Comparison of ENCODE assay signal across 12 cellular contexts in the genomic region with DNA sequence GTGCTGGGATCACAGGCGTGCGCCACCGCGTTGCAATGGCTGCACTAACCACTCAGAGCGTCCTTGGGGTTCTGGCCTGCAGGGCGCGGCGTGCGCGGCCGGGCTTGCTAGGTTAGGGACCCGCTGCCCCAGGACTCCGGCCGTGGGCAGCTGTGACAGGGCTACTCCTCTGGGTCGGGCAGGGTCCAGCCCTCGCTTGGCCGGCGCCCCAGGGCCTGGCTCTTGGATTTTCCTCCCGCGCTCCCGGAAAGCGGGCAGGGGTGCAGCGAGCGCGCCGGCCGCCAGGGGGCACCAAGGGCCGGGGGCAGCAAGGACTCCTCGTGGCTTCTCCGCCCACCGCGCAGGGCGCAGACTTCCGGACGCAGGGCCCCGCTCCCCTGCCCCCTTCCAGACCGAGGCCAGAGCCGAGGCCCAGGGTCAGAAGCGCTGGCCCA. TPM values are rescaled to one million over a fixed set of nuclear protein-coding genes. Genes with fewer than 3 reads are reported as not detected.
DNase-seq lines count a peak whose midpoint lies in the region; ATAC-seq and TF ChIP-seq lines count a peak whose summit lies in the region.
"Had no signal": no experiment of that assay in that cellular context is flagged by ENCODE, and none has a peak within 500 bp of the region (broad histone marks: within the 10 kb centered on the region; RNA-seq: fewer than 3 reads in every experiment).

No MANE protein-coding gene starts in this region.

- H3K27ac ChIP-seq in foreskin keratinocyte, result no peak overlapping the region
- H3K27ac ChIP-seq: sigmoid colon, SK-N-MC had no signal

- ATAC-seq in foreskin keratinocyte (peak; percentile 49), HG02678 (IDR thresholded peaks at IDR 0.05; ENCODE audit: unreplicated experiment) (no peak)

- H3K4me1 ChIP-seq in foreskin keratinocyte, result no peaks in the 10 kb centered on the region
- H3K4me1 ChIP-seq: sigmoid colon had no signal

- peak; percentile 38 for DNase-seq in activated CD8-positive, alpha-beta memory T cell treated with anti-CD3 and anti-CD28 coated beads, Interleukin-2, amount 50 U/mL, for 4 hours
- DNase-seq in foreskin keratinocyte (no peak), NCI-H446 treated with DMSO at 0.1 percent for 48 hours (lab: John Stamatoyannopoulos, UW) (no peak), inferior parietal cortex (ENCODE audit: extremely low spot score) (no peak)
- peak; percentile 40 to 53 for DNase-seq in stimulated activated CD4-positive, alpha-beta T cell treated with anti-CD3 and anti-CD28 coated beads, Interleukin-2, amount 100 ng/mL, for 24 hours
- DNase-seq: effector CD4-positive, alpha-beta T cell; NCI-H524; sigmoid colon had no signal

- TF ChIP-seq CTCF in GM12874 (IDR thresholded peaks at IDR 0.05; ENCODE audit: insufficient read depth, low read depth, low read length) (0 out of 2 replicates have a peak, but pooled peaks have one; percentile 5), foreskin keratinocyte (conservative IDR thresholded peaks at IDR 0.05) (peak; percentile 60)

- no peaks in the 10 kb centered on the region for H3K27me3 ChIP-seq in foreskin keratinocyte

RNA-seq across cellular contexts. Expression of a gene that starts 0.5 kb away (rescaled TPM):
- total RNA-seq in foreskin keratinocyte, result not detected in 2 replicates
- not detected in 2 replicates for polyA plus RNA-seq in foreskin keratinocyte
- total RNA-seq: sigmoid colon had no signal
- polyA plus RNA-seq: IgD-negative memory B cell, sigmoid colon had no signal

RNA-seq across cellular contexts. Expression of a gene that starts 20.7 kb away (rescaled TPM):
- 6.7 and 7.5 TPM in 2 replicates for total RNA-seq in foreskin keratinocyte
- 3.0 and 3.8 TPM in 2 replicates for polyA plus RNA-seq in foreskin keratinocyte

RNA-seq across cellular contexts. Expression of a gene that starts 47.8 kb away (rescaled TPM):
- 2.0 and 2.9 TPM in 2 replicates for total RNA-seq in foreskin keratinocyte
- 0.82 and 1.1 TPM in 2 replicates for polyA plus RNA-seq in foreskin keratinocyte

Comparison
In these comparisons a context has a peak if more than half of its experiments do, and no peak if none do; other contexts are left out.
1. DNase-seq: peak in activated CD8-positive, alpha-beta memory T cell treated with anti-CD3 and anti-CD28 coated beads, Interleukin-2, amount 50 U/mL, for 4 hours (single experiment) and stimulated activated CD4-positive, alpha-beta T cell treated with anti-CD3 and anti-CD28 coated beads, Interleukin-2, amount 100 ng/mL, for 24 hours (2 of 2); none in foreskin keratinocyte (0 of 2), NCI-H446 treated with DMSO at 0.1 percent for 48 hours (single experiment) and inferior parietal cortex (single experiment).